8 cellular contexts compared by ENCODE assay signal in genomic region chr6:146357578-146358340, GRCh38.
DNase-seq lines count a peak whose midpoint lies in the region; ATAC-seq and TF ChIP-seq lines count a peak whose summit lies in the region.

No MANE protein-coding gene starts in this region.

- no peak overlapping the region for H3K27ac ChIP-seq in naive thymus-derived CD4-positive, alpha-beta T cell (ENCODE audit: low read depth, low read length)
- H3K27ac ChIP-seq in substantia nigra (ENCODE audit: low read depth, low read length, poor library complexity, severe bottlenecking), result no peak overlapping the region

- peak overlapping the region; percentile 40 for H3K4me3 ChIP-seq in WI38 (ENCODE audit: low read depth, low read length)
- H3K4me3 ChIP-seq in naive thymus-derived CD4-positive, alpha-beta T cell (ENCODE audit: low read length), result no peak overlapping the region

- H3K27me3 Mint-ChIP-seq in naive thymus-derived CD4-positive, alpha-beta T cell, result peaks cover 0 to 11% (median 5%) of the 10 kb centered on the region in 5 donors
- H3K27me3 Mint-ChIP-seq in stimulated activated memory B cell treated with anti-CD40 and anti-IgM and Interleukin-4, amounts not matched to agents 10 μg/mL and 1 μg/mL and 100 μg/mL, for 72 hours, result no peaks in the 10 kb centered on the region

- peaks cover 0 to 12% (median 0%) of the 10 kb centered on the region in 7 donors for H3K4me1 Mint-ChIP-seq in naive thymus-derived CD4-positive, alpha-beta T cell
- no peaks in the 10 kb centered on the region for H3K4me1 Mint-ChIP-seq in stimulated activated memory B cell treated with anti-CD40 and anti-IgM and Interleukin-4, amounts not matched to agents 10 μg/mL and 1 μg/mL and 100 μg/mL, for 72 hours

- TF ChIP-seq CTCF in WI38 (IDR thresholded peaks at IDR 0.05; ENCODE audit: low read depth, low read length), result no peak

- no peaks in the 10 kb centered on the region for H3K9me3 ChIP-seq in naive thymus-derived CD4-positive, alpha-beta T cell (ENCODE audit: control insufficient read depth in 2 of 3, low read length in 3 of 3)

- no peaks in the 10 kb centered on the region for H3K27me3 ChIP-seq in naive thymus-derived CD4-positive, alpha-beta T cell (ENCODE audit: control insufficient read depth in 2 of 2, insufficient read depth in 2 of 2, low read length in 2 of 2)

- H3K36me3 ChIP-seq in naive thymus-derived CD4-positive, alpha-beta T cell (ENCODE audit: control insufficient read depth in 2 of 3, insufficient read depth in 3 of 3, low read length in 3 of 3), result no peaks in the 10 kb centered on the region

- no peak overlapping the region for H3K4me3 Mint-ChIP-seq in naive thymus-derived CD4-positive, alpha-beta T cell
- no peak overlapping the region for H3K4me3 Mint-ChIP-seq in stimulated activated memory B cell treated with anti-CD40 and anti-IgM and Interleukin-4, amounts not matched to agents 10 μg/mL and 1 μg/mL and 100 μg/mL, for 72 hours

- CTCF ChIA-PET in naive thymus-derived CD4-positive, alpha-beta T cell (lab: Charles Lee), result no interaction called here

- peak; percentile 41 for ATAC-seq in GM19372 (IDR thresholded peaks at IDR 0.05; ENCODE audit: low read depth, unreplicated experiment)
- peak; percentile 55 for ATAC-seq in HG03469 (IDR thresholded peaks at IDR 0.05; ENCODE audit: unreplicated experiment)
- ATAC-seq in naive thymus-derived CD4-positive, alpha-beta T cell, result peak; percentile 72
- ATAC-seq in stimulated activated memory B cell treated with anti-CD40 and anti-IgM and Interleukin-4, amounts not matched to agents 10 μg/mL and 1 μg/mL and 100 μg/mL, for 72 hours, result no peak

- intact Hi-C loops in naive thymus-derived CD4-positive, alpha-beta T cell (cut with micrococcal nuclease), result no loop called here

- no peaks in the 10 kb centered on the region for H3K4me1 ChIP-seq in naive thymus-derived CD4-positive, alpha-beta T cell (ENCODE audit: control insufficient read depth in 2 of 2, insufficient read depth in 2 of 2, low read length in 2 of 2)

- no peaks in the 10 kb centered on the region for H3K36me3 Mint-ChIP-seq in naive thymus-derived CD4-positive, alpha-beta T cell
- H3K36me3 Mint-ChIP-seq in stimulated activated memory B cell treated with anti-CD40 and anti-IgM and Interleukin-4, amounts not matched to agents 10 μg/mL and 1 μg/mL and 100 μg/mL, for 72 hours, result no peaks in the 10 kb centered on the region

- H3K9me3 Mint-ChIP-seq in naive thymus-derived CD4-positive, alpha-beta T cell, result peaks cover 0 to 7% (median 0%) of the 10 kb centered on the region in 11 donors
- H3K9me3 Mint-ChIP-seq in stimulated activated memory B cell treated with anti-CD40 and anti-IgM and Interleukin-4, amounts not matched to agents 10 μg/mL and 1 μg/mL and 100 μg/mL, for 72 hours, result no peaks in the 10 kb centered on the region

- DNase-seq in AG08395 (ENCODE audit: low spot score) (peak; percentile 76), substantia nigra (lab: John Stamatoyannopoulos, UW) (no peak), mesenteric fat pad (ENCODE audit: low spot score) (no peak)
- DNase-seq in naive thymus-derived CD4-positive, alpha-beta T cell, result no peak

- peak overlapping the region in 1 of 9 donors; percentile 25 for H3K27ac Mint-ChIP-seq in naive thymus-derived CD4-positive, alpha-beta T cell
- no peak overlapping the region for H3K27ac Mint-ChIP-seq in stimulated activated memory B cell treated with anti-CD40 and anti-IgM and Interleukin-4, amounts not matched to agents 10 μg/mL and 1 μg/mL and 100 μg/mL, for 72 hours

- POLR2A ChIA-PET in naive thymus-derived CD4-positive, alpha-beta T cell (lab: Charles Lee), result no interaction called here
